1 cellular context compared by ENCODE assay signal in genomic region chr16:1475552-1476114, GRCh38.
TF ChIP-seq lines count a peak whose summit lies in the region.

No MANE protein-coding gene starts in this region.

TF ChIP-seq in GM12878, 131 proteins besides CTCF, POLR2A, EP300 and RAD21:
- TF ChIP-seq BCLAF1 (IDR thresholded peaks at IDR 0.05) = no peak
- TF ChIP-seq MLLT1 (IDR thresholded peaks at IDR 0.05) = 0 out of 2 replicates have a peak, but pooled peaks have one; percentile 46
